Comparison of ENCODE assay signal across 18 cellular contexts in genomic region chr12:32240833-32241232, GRCh38.
DNase-seq lines count a peak whose midpoint lies in the region; ATAC-seq lines count a peak whose summit lies in the region.
"Had no signal": no experiment of that assay in that cellular context is flagged by ENCODE, and none has a peak within 500 bp of the region (broad histone marks: within the 10 kb centered on the region; RNA-seq: fewer than 3 reads in every experiment).

No MANE protein-coding gene starts in this region.

- no peak for ATAC-seq in GM18858 (IDR thresholded peaks at IDR 0.05; ENCODE audit: unreplicated experiment)
- ATAC-seq: HepG2, left ventricle myocardium superior, Right ventricle myocardium inferior had no signal

- DNase-seq in HCEC 1CT: peak; percentile 39
- DNase-seq in RPMI7951 (ENCODE audit: low read depth): peak; percentile 74
- DNase-seq in dermis microvascular lymphatic vessel endothelial cell (ENCODE audit: low read depth in 2 of 2): peak; percentile 7 to 76
- peak; percentile 63 for DNase-seq in renal cortical epithelial cell (ENCODE audit: low read depth)
- no peak for DNase-seq in NCI-H2227 treated with DMSO at 0.1 percent for 48 hours (lab: John Stamatoyannopoulos, UW)
- no peak for DNase-seq in caudate nucleus (lab: John Stamatoyannopoulos, UW)
- DNase-seq: BE2C, dorsolateral prefrontal cortex, hypothalamus, left ventricle myocardium superior, MV-4-11, NCI-H2081, ovary had no signal

- H3K27ac ChIP-seq in caudate nucleus (ENCODE audit: low read depth, low read length): no peak overlapping the region
- H3K27ac ChIP-seq: ascending aorta, dorsolateral prefrontal cortex, ovary, skin epidermis had no signal

Comparison
In these comparisons a context has a peak if more than half of its experiments do, and no peak if none do; other contexts are left out.
1. DNase-seq: peak in HCEC 1CT (single experiment), RPMI7951 (single experiment), dermis microvascular lymphatic vessel endothelial cell (2 of 2) and renal cortical epithelial cell (single experiment); none in NCI-H2227 treated with DMSO at 0.1 percent for 48 hours (single experiment) and caudate nucleus (0 of 61).